In the genomic region with DNA sequence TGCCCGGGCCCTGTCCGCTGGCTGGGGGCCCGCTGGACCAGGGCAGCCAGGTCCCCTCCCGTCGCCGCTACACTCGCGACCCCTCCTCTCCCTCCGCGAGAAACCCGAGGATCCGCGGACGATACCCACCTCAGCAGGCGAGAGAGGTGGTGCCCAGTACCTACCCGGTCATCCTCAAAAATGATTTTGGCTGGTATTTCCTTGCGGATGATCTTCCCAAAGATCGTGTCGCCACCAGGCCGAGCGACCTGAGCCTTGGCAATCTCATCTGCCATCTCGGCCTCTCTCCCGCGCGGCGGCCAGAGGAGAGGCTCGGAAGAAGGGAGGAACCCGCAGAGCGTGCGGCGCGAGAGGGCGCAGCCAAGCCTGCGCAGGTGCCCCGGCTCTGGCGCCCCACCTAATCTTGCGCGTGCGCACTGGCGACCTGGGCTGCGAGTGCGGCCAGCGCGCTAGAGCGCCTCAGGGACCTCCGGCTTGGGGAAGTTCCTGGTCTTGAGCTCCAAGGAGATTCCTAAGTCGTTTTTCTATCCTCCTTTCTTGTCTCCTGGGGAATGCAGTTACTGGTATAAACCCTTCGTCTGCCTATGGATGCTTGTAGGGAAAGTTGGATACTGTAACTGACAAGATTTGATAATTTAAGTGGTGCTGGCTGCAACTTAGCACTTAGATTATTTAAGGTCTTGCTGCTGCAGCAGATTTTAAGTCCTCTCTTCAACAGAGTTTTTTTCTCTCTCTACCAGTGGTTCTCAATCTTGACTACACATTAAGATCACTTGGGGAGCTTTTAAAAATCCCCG, we compare ENCODE assay signal across 8 cellular contexts. TPM values are rescaled to one million over a fixed set of nuclear protein-coding genes. Genes with fewer than 3 reads are reported as not detected.
DNase-seq lines count a peak whose midpoint lies in the region; ATAC-seq and TF ChIP-seq lines count a peak whose summit lies in the region.

Gene HINT1, minus strand, starts transcription at position 326 of the 797 bp plus-strand sequence. Its CDS starts 51 bp downstream, at position 275.

- TF ChIP-seq CTCF in GM23338 (conservative IDR thresholded peaks at IDR 0.05; ENCODE audit: low read depth in 2 of 2) (peak in 1 of 2 experiments; percentile 35; a peak in 2 of 4 replicates), fibroblast of mammary gland (conservative IDR thresholded peaks at IDR 0.05; ENCODE audit: control insufficient read depth, insufficient read depth, low read depth, low read length) (peak; percentile 3)

- peaks cover 5% of the 10 kb centered on the region; the same call in 1 of the 2 replicates for H4K20me1 ChIP-seq in GM23338 (replicated peaks; ENCODE audit: insufficient read depth)

- peak within 1 kb of the TSS; percentile 84 for H3K4me3 ChIP-seq in GM23338
- H3K4me3 ChIP-seq in fibroblast of mammary gland (ENCODE audit: control insufficient read depth, low read depth, low read length), result peak within 1 kb of the TSS; percentile 79

- peaks cover 42% of the 10 kb centered on the region for H3K79me2 ChIP-seq in GM23338 (replicated peaks; ENCODE audit: insufficient read depth)

- peaks cover 12% of the 10 kb centered on the region for H3K27me3 Mint-ChIP-seq in GM23338 (ENCODE audit: insufficient read depth, low read depth, poor library complexity)
- no peaks in the 10 kb centered on the region for H3K27me3 Mint-ChIP-seq in activated T-helper 17 cell treated with anti-CD3 and anti-CD28 coated beads, Interleukin-2, amount 50 U/mL, for 72 hours
- no peaks in the 10 kb centered on the region for H3K27me3 Mint-ChIP-seq in natural killer cell treated with Interleukin-12 subunit alpha and Interleukin-12 subunit beta and Interleukin-15 and Interleukin-18, amount 100 ng/mL, for 72 hours
- no peaks in the 10 kb centered on the region for H3K27me3 Mint-ChIP-seq in stimulated activated naive CD8-positive, alpha-beta T cell treated with anti-CD3 and anti-CD28 coated beads, Interleukin-15, Interleukin-2, amounts not matched to agents 100 ng/mL and 50 ng/mL, for 24 hours

- peak within 1 kb of the TSS; percentile 86 for H3K4me2 ChIP-seq in GM23338

- peaks cover 41% of the 10 kb centered on the region for H3K36me3 Mint-ChIP-seq in GM23338 (ENCODE audit: low read depth)
- peaks cover 56% of the 10 kb centered on the region for H3K36me3 Mint-ChIP-seq in activated T-helper 17 cell treated with anti-CD3 and anti-CD28 coated beads, Interleukin-2, amount 50 U/mL, for 72 hours (ENCODE audit: low read depth)
- H3K36me3 Mint-ChIP-seq in natural killer cell treated with Interleukin-12 subunit alpha and Interleukin-12 subunit beta and Interleukin-15 and Interleukin-18, amount 100 ng/mL, for 72 hours, result peaks cover 20% of the 10 kb centered on the region
- peaks cover 41% of the 10 kb centered on the region for H3K36me3 Mint-ChIP-seq in stimulated activated naive CD8-positive, alpha-beta T cell treated with anti-CD3 and anti-CD28 coated beads, Interleukin-15, Interleukin-2, amounts not matched to agents 100 ng/mL and 50 ng/mL, for 24 hours (ENCODE audit: low read depth)

- peaks cover 13% of the 10 kb centered on the region for H3K4me1 ChIP-seq in GM23338 (ENCODE audit: insufficient read depth)

- DNase-seq in EH (ENCODE audit: low read depth), result peak; percentile 88
- DNase-seq in GM23338 (ENCODE audit: low spot score), result peak; percentile 93
- DNase-seq in LHCN-M2 (ENCODE audit: low read depth), result peak; percentile 85
- peak; percentile 97 for DNase-seq in RPMI8226
- peak; percentile 77 for DNase-seq in fibroblast of mammary gland (ENCODE audit: low read depth)
- peak; percentile 95 for DNase-seq in natural killer cell treated with Interleukin-12 subunit alpha and Interleukin-12 subunit beta and Interleukin-15 and Interleukin-18, amount 100 ng/mL, for 72 hours (ENCODE audit: low spot score)

- H3F3A ChIP-seq in GM23338 (replicated peaks; ENCODE audit: low read depth), result no peaks in the 10 kb centered on the region

- peaks cover 25% of the 10 kb centered on the region for H3K36me3 ChIP-seq in GM23338 (ENCODE audit: insufficient read depth)

- ATAC-seq in GM23338, result peak; percentile 90
- ATAC-seq in activated T-helper 17 cell treated with anti-CD3 and anti-CD28 coated beads, Interleukin-2, amount 50 U/mL, for 72 hours (replicated peaks), result peak; percentile 86
- peak; percentile 94 for ATAC-seq in natural killer cell treated with Interleukin-12 subunit alpha and Interleukin-12 subunit beta and Interleukin-15 and Interleukin-18, amount 100 ng/mL, for 72 hours

- peak within 1 kb of the TSS; percentile 87 for H3K27ac ChIP-seq in GM23338 (ENCODE audit: low read depth)

- H3K27me3 ChIP-seq in GM23338 (ENCODE audit: insufficient read depth), result no peaks in the 10 kb centered on the region

- H3K27ac Mint-ChIP-seq in GM23338, result peak within 1 kb of the TSS; percentile 98
- peak within 1 kb of the TSS; percentile 96 for H3K27ac Mint-ChIP-seq in activated T-helper 17 cell treated with anti-CD3 and anti-CD28 coated beads, Interleukin-2, amount 50 U/mL, for 72 hours
- H3K27ac Mint-ChIP-seq in natural killer cell treated with Interleukin-12 subunit alpha and Interleukin-12 subunit beta and Interleukin-15 and Interleukin-18, amount 100 ng/mL, for 72 hours, result peak within 1 kb of the TSS; percentile 91 to 95
- H3K27ac Mint-ChIP-seq in stimulated activated naive CD8-positive, alpha-beta T cell treated with anti-CD3 and anti-CD28 coated beads, Interleukin-15, Interleukin-2, amounts not matched to agents 100 ng/mL and 50 ng/mL, for 24 hours, result peak within 1 kb of the TSS; percentile 99

- peak within 1 kb of the TSS; percentile 74 for H2AFZ ChIP-seq in GM23338

- H3K9me2 ChIP-seq in GM23338 (ENCODE audit: insufficient read depth), result no peaks in the 10 kb centered on the region

- H3K4me3 Mint-ChIP-seq in GM23338, result peak within 1 kb of the TSS; percentile 99
- peak within 1 kb of the TSS; percentile 95 for H3K4me3 Mint-ChIP-seq in activated T-helper 17 cell treated with anti-CD3 and anti-CD28 coated beads, Interleukin-2, amount 50 U/mL, for 72 hours
- peak within 1 kb of the TSS; percentile 96 for H3K4me3 Mint-ChIP-seq in natural killer cell treated with Interleukin-12 subunit alpha and Interleukin-12 subunit beta and Interleukin-15 and Interleukin-18, amount 100 ng/mL, for 72 hours
- H3K4me3 Mint-ChIP-seq in stimulated activated naive CD8-positive, alpha-beta T cell treated with anti-CD3 and anti-CD28 coated beads, Interleukin-15, Interleukin-2, amounts not matched to agents 100 ng/mL and 50 ng/mL, for 24 hours, result peak within 1 kb of the TSS; percentile 99

- H3K4me1 Mint-ChIP-seq in GM23338, result peaks cover 25% of the 10 kb centered on the region
- peaks cover 37% of the 10 kb centered on the region for H3K4me1 Mint-ChIP-seq in activated T-helper 17 cell treated with anti-CD3 and anti-CD28 coated beads, Interleukin-2, amount 50 U/mL, for 72 hours
- H3K4me1 Mint-ChIP-seq in natural killer cell treated with Interleukin-12 subunit alpha and Interleukin-12 subunit beta and Interleukin-15 and Interleukin-18, amount 100 ng/mL, for 72 hours (ENCODE audit: low read depth in 2 of 2), result peaks cover 26 to 49% of the 10 kb centered on the region in 2 donors
- H3K4me1 Mint-ChIP-seq in stimulated activated naive CD8-positive, alpha-beta T cell treated with anti-CD3 and anti-CD28 coated beads, Interleukin-15, Interleukin-2, amounts not matched to agents 100 ng/mL and 50 ng/mL, for 24 hours (ENCODE audit: low read depth), result peaks cover 61% of the 10 kb centered on the region

- no peaks in the 10 kb centered on the region for H3K9me3 Mint-ChIP-seq in GM23338
- no peaks in the 10 kb centered on the region for H3K9me3 Mint-ChIP-seq in activated T-helper 17 cell treated with anti-CD3 and anti-CD28 coated beads, Interleukin-2, amount 50 U/mL, for 72 hours
- no peaks in the 10 kb centered on the region for H3K9me3 Mint-ChIP-seq in natural killer cell treated with Interleukin-12 subunit alpha and Interleukin-12 subunit beta and Interleukin-15 and Interleukin-18, amount 100 ng/mL, for 72 hours
- H3K9me3 Mint-ChIP-seq in stimulated activated naive CD8-positive, alpha-beta T cell treated with anti-CD3 and anti-CD28 coated beads, Interleukin-15, Interleukin-2, amounts not matched to agents 100 ng/mL and 50 ng/mL, for 24 hours, result no peaks in the 10 kb centered on the region

TF ChIP-seq in GM23338, 12 proteins besides CTCF, POLR2A, EP300 and RAD21 (continues in another document):
- TF ChIP-seq ZNF114 (CRISPR knock-in tag; IDR thresholded peaks at IDR 0.05), result no peak
- peak; percentile 91 for TF ChIP-seq POLR2AphosphoS5 (IDR thresholded peaks at IDR 0.05; ENCODE audit: low read depth)
- TF ChIP-seq REST (IDR thresholded peaks at IDR 0.05; ENCODE audit: unreplicated experiment), result no peak
- no peak for TF ChIP-seq EZH2 (IDR thresholded peaks at IDR 0.05; ENCODE audit: low read depth, unreplicated experiment)
- TF ChIP-seq NANOG (IDR thresholded peaks at IDR 0.05; ENCODE audit: borderline replicate concordance), result no peak

RNA-seq across cellular contexts. Expression of gene HINT1, which starts in this region (rescaled TPM):
- total RNA-seq in GM23338 (2014; rRNA removed; shearing (Covaris generic)), result 165 and 171 TPM in 2 replicates
- polyA plus RNA-seq in GM23338 (2016; fragmentation: Nextera tagmentation; extraction: Ambion mirVana), result 608 and 687 TPM in 2 replicates
- 198 and 227 TPM in 2 replicates for total RNA-seq in LHCN-M2 (2014; rRNA removed)
- 544 TPM for polyA plus RNA-seq in LHCN-M2 (2012)
- total RNA-seq in activated T-helper 17 cell treated with anti-CD3 and anti-CD28 coated beads, Interleukin-2, amount 50 U/mL, for 72 hours, result 100 to 1,000 TPM; 316 to 358 TPM
- 100 to 1,000 TPM; 219 to 287 TPM for total RNA-seq in natural killer cell treated with Interleukin-12 subunit alpha and Interleukin-12 subunit beta and Interleukin-15 and Interleukin-18, amount 100 ng/mL, for 72 hours

Comparison
In these comparisons a context has a peak if more than half of its experiments do, and no peak if none do; other contexts are left out.
1. Peak in every context shown above with its lines: DNase-seq, ATAC-seq, H3K4me3 ChIP-seq and H3K27ac ChIP-seq.